18 cellular contexts compared by ENCODE assay signal in the genomic region with DNA sequence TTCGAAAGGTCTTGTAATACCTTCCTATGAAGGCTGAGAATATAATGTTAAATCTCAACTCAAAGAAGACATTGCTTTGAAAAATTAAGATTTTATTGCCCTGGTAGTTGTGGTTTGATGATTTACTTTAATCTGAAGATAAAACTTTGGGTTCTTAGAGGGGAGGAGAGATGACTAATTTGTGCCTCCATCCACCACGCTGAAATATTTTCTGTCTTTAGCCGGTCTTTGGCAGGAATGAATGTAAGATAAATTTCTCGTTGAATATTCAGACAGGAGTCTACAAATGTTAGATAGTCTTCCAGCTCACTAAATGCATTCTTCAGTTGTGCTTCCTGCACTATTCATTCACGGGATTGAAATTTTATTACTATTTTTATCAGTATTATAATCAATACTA.
DNase-seq lines count a peak whose midpoint lies in the region; ATAC-seq and TF ChIP-seq lines count a peak whose summit lies in the region.
"Had no signal": no experiment of that assay in that cellular context is flagged by ENCODE, and none has a peak within 500 bp of the region (broad histone marks: within the 10 kb centered on the region; RNA-seq: fewer than 3 reads in every experiment).

No MANE protein-coding gene starts in this region.

- no peak for TF ChIP-seq CTCF in fibroblast of pulmonary artery (IDR thresholded peaks at IDR 0.05; ENCODE audit: low read length, missing control alignments)
- no peak for TF ChIP-seq CTCF in heart left ventricle (IDR thresholded peaks at IDR 0.05)

- H3K27ac ChIP-seq in heart left ventricle: no peak overlapping the region
- H3K27ac ChIP-seq: BLaER1, C4-2B had no signal

- TF ChIP-seq POLR2A in heart left ventricle (IDR thresholded peaks at IDR 0.05): no peak

- intact Hi-C loops in heart left ventricle (cut with DNase I): loop anchor here in 1 of 10 donors (10.0 kb wide), 1 partner anchor 109 kb away; no protein-coding TSS in a partner anchor

- 81 to 87% (median 82%) methylated on average over 5 of the region's 5 CpGs for WGBS in heart left ventricle, 4 donors

- peaks cover 0 to 30% (median 13%) of the 10 kb centered on the region in 12 donors for H3K9me3 ChIP-seq in heart left ventricle
- H3K9me3 ChIP-seq: BLaER1, HAP-1 had no signal

- no peaks in the 10 kb centered on the region for H3K4me1 ChIP-seq in heart left ventricle
- H3K4me1 ChIP-seq: BLaER1, HAP-1 had no signal

- H3K36me3 ChIP-seq in heart left ventricle: no peaks in the 10 kb centered on the region
- H3K36me3 ChIP-seq: BLaER1, HAP-1 had no signal

- ATAC-seq in heart left ventricle: no peak

- DNase-seq in EH (ENCODE audit: low read depth) (peak; percentile 19), amniotic epithelial cell (ENCODE audit: low read depth) (peak; percentile 62), fibroblast of pulmonary artery (ENCODE audit: low read depth) (peak; percentile 45), occipital lobe (lab: John Stamatoyannopoulos, UW) (no peak), HK-2 (ENCODE audit: unreplicated experiment) (no peak), heart left ventricle (no peak), NCI-H82 (lab: John Stamatoyannopoulos, UW) (no peak)
- DNase-seq: 8988T; CD4-positive, alpha-beta T cell; CD8-positive, alpha-beta memory T cell; DMS 273 treated with DMSO at 0.1 percent for 48 hours; DMS79; GF-D8; GOT3; HFFc6 had no signal

- no peak overlapping the region for H3K4me3 ChIP-seq in fibroblast of pulmonary artery (replicated peaks; ENCODE audit: low read depth, low read length)
- no peak overlapping the region for H3K4me3 ChIP-seq in heart left ventricle
- H3K4me3 ChIP-seq: BLaER1, HAP-1 had no signal

- no peaks in the 10 kb centered on the region for H3K27me3 ChIP-seq in heart left ventricle
- H3K27me3 ChIP-seq: BLaER1 had no signal

Comparison
In these comparisons a context has a peak if more than half of its experiments do, and no peak if none do; other contexts are left out.
1. DNase-seq: peak in EH (single experiment), amniotic epithelial cell (single experiment) and fibroblast of pulmonary artery (single experiment); none in occipital lobe (single experiment), HK-2 (single experiment), heart left ventricle (0 of 5) and NCI-H82 (single experiment).